In genomic region chr16:88700636-88701482, GRCh38 we compare ENCODE assay signal across 8 cellular contexts. TPM values are rescaled to one million over a fixed set of nuclear protein-coding genes. Genes with fewer than 3 reads are reported as not detected.
DNase-seq lines count a peak whose midpoint lies in the region; FAIRE-seq and TF ChIP-seq lines count a peak whose summit lies in the region.

No MANE protein-coding gene starts in this region.

- H3K36me3 Mint-ChIP-seq in HFFc6 (ENCODE audit: low read depth): no peaks in the 10 kb centered on the region

- H3K4me1 Mint-ChIP-seq in HFFc6 (ENCODE audit: low read depth): peaks cover 14% of the 10 kb centered on the region

- no peak for TF ChIP-seq CTCF in HFFc6 (IDR thresholded peaks at IDR 0.05)

- H3K27me3 Mint-ChIP-seq in HFFc6 (ENCODE audit: insufficient read depth): no peaks in the 10 kb centered on the region; the same call in 1 of the 2 replicates

- peak; percentile 80 for DNase-seq in EL
- peak; percentile 80 for DNase-seq in HFFc6
- peak; percentile 97 for DNase-seq in NOMO-1 treated with DMSO at 0.1 percent for 48 hours (lab: John Stamatoyannopoulos, UW; ENCODE audit: unreplicated experiment)
- DNase-seq in activated T-cell treated with anti-CD3 and anti-CD28 coated beads, Interleukin-2, amount 50 U/mL, for 1 hour: peak; percentile 94
- peak; percentile 43 for DNase-seq in fibroblast of peridontal ligament (ENCODE audit: extremely low read depth)
- DNase-seq in renal cortical epithelial cell (ENCODE audit: low read depth): peak; percentile 42
- DNase-seq in urothelium cell line (ENCODE audit: low spot score): peak; percentile 91
- no peak for DNase-seq in NCI-H1417 (lab: John Stamatoyannopoulos, UW)

- peak overlapping the region; percentile 38; the same call in 1 of the 2 replicates for H3K27ac Mint-ChIP-seq in HFFc6

- H3K9me3 Mint-ChIP-seq in HFFc6: no peaks in the 10 kb centered on the region

- FAIRE-seq in urothelium cell line (lab: Jason Lieb, UNC): no peak

- no peak overlapping the region; the same call in 1 of the 2 replicates for H3K4me3 Mint-ChIP-seq in HFFc6

RNA-seq across cellular contexts. Expression of gene RNF166, which starts 5.3 kb away (rescaled TPM):
- total RNA-seq in HFFc6 (2021; fragmentation: NEBNext Ultra II Directional; extraction: Animal tissue kit (Norgen Biotek cat#: 25700)): 10 to 100 TPM; 10.3 to 18.3 (median 13.2) TPM
- 8.4 and 9.7 TPM in 2 replicates for total RNA-seq in renal cortical epithelial cell

RNA-seq across cellular contexts. Expression of gene CTU2, which starts 5.4 kb away (rescaled TPM):
- 10 to 100 TPM; 26.2 to 37.0 (median 33.2) TPM for total RNA-seq in HFFc6 (2021; fragmentation: NEBNext Ultra II Directional; extraction: Animal tissue kit (Norgen Biotek cat#: 25700))
- total RNA-seq in renal cortical epithelial cell: 5.6 and 11.1 TPM in 2 replicates

RNA-seq across cellular contexts. Expression of gene SNAI3, which starts 14.6 kb away (rescaled TPM):
- not detected for total RNA-seq in HFFc6 (2021; fragmentation: NEBNext Ultra II Directional; extraction: Animal tissue kit (Norgen Biotek cat#: 25700))
- 0.05 and 0.35 TPM in 2 replicates for total RNA-seq in renal cortical epithelial cell

RNA-seq across cellular contexts. Expression of gene MVD, which starts 38.0 kb away (rescaled TPM):
- total RNA-seq in HFFc6 (2021; fragmentation: NEBNext Ultra II Directional; extraction: Animal tissue kit (Norgen Biotek cat#: 25700)): 10 to 100 TPM; 21.1 to 28.0 (median 24.0) TPM
- 29.6 and 87.2 TPM in 2 replicates for total RNA-seq in renal cortical epithelial cell

RNA-seq across cellular contexts. Expression of gene CYBA, which starts 50.0 kb away (rescaled TPM):
- total RNA-seq in HFFc6 (2021; fragmentation: NEBNext Ultra II Directional; extraction: Animal tissue kit (Norgen Biotek cat#: 25700)): 100 to 1,000 TPM in 2 of 6 experiments, 10 to 100 TPM in 4; 29.0 to 228 (median 36.9) TPM
- 594 and 1,266 TPM in 2 replicates for total RNA-seq in renal cortical epithelial cell

Comparison
In these comparisons a context has a peak if more than half of its experiments do, and no peak if none do; other contexts are left out.
1. DNase-seq: peak in EL (single experiment), HFFc6 (single experiment), NOMO-1 treated with DMSO at 0.1 percent for 48 hours (single experiment), activated T-cell treated with anti-CD3 and anti-CD28 coated beads, Interleukin-2, amount 50 U/mL, for 1 hour (single experiment), fibroblast of peridontal ligament (single experiment), renal cortical epithelial cell (single experiment) and urothelium cell line (single experiment); none in NCI-H1417 (0 of 3).